Comparison of ENCODE assay signal across 10 cellular contexts in the genomic region with DNA sequence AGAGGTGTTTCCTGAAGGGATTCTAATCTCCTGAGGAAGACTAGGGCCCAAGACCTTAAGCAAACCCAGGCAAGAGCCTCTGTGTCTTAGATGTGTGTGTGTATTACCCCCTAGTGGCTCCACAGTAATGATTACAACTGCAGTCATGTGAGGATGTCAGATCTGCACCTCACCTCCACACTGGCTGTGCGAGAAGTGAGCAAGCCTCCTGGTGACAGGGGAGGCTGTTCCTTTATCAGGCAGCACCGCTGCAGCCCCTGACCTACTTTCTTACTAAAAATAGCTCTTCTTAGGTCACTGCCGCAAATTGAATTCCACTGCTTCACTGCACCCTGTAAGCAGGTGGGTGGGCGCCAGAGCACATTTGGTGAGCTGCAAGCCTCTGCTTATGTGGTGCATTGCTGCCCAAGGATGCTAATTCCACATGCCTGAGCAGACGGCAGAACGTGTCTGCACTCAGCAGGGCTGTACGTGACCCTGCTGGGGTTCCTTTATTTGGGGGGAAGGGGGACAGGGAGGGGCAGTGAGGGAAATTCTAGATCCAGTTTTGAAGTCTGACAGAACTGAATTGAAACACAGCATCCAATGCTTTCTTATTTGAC.
DNase-seq lines count a peak whose midpoint lies in the region; ATAC-seq and TF ChIP-seq lines count a peak whose summit lies in the region.
"Had no signal": no experiment of that assay in that cellular context is flagged by ENCODE, and none has a peak within 500 bp of the region (broad histone marks: within the 10 kb centered on the region; RNA-seq: fewer than 3 reads in every experiment).

No MANE protein-coding gene starts in this region.

- no peaks in the 10 kb centered on the region for H3K9me2 ChIP-seq in DOHH2 (replicated peaks; ENCODE audit: control insufficient read depth, low read length)

- H3K4me1 ChIP-seq in DOHH2 (ENCODE audit: control insufficient read depth, low read length) = no peaks in the 10 kb centered on the region
- no peaks in the 10 kb centered on the region for H3K4me1 ChIP-seq in CD4-positive, alpha-beta memory T cell (ENCODE audit: insufficient read depth, low read length)
- H3K4me1 ChIP-seq: uterus had no signal

- H3K36me3 ChIP-seq in DOHH2 (ENCODE audit: control insufficient read depth, low read length) (no peaks in the 10 kb centered on the region), H7 (replicated peaks; ENCODE audit: control insufficient read depth, insufficient read depth, low read length) (no peaks in the 10 kb centered on the region)
- no peaks in the 10 kb centered on the region for H3K36me3 ChIP-seq in CD4-positive, alpha-beta memory T cell (ENCODE audit: insufficient read depth, low read length)
- H3K36me3 ChIP-seq: uterus had no signal

- H3K27ac Mint-ChIP-seq in nephron progenitor cell = no peak overlapping the region
- no peak overlapping the region for H3K27ac Mint-ChIP-seq in activated CD8-positive, alpha-beta T cell treated with anti-CD3 and anti-CD28 coated beads, Interleukin-2, amount 10 ng/mL, durations not matched to agents 7 days and 5 days
- H3K27ac Mint-ChIP-seq in CD4-positive, alpha-beta memory T cell = peak overlapping the region in 2 of 7 donors; percentile 13 to 26

- intact Hi-C loops in CD4-positive, alpha-beta memory T cell (cut with micrococcal nuclease) = no loop called here

- TF ChIP-seq POLR2A in NB4 (IDR thresholded peaks at IDR 0.05; ENCODE audit: extremely low read depth, insufficient read length) = no peak

- DNase-seq in NB4 (ENCODE audit: low read depth) (peak; percentile 8), dermis blood vessel endothelial cell (peak; percentile 33), nephron progenitor cell (peak; percentile 3), H7 (no peak)
- DNase-seq in activated CD8-positive, alpha-beta T cell treated with anti-CD3 and anti-CD28 coated beads, Interleukin-2, amount 10 ng/mL, durations not matched to agents 7 days and 5 days = no peak
- no peak for DNase-seq in CD4-positive, alpha-beta memory T cell
- DNase-seq: NCI-H1048, uterus had no signal

- no peaks in the 10 kb centered on the region for H3K4me1 Mint-ChIP-seq in nephron progenitor cell
- H3K4me1 Mint-ChIP-seq in activated CD8-positive, alpha-beta T cell treated with anti-CD3 and anti-CD28 coated beads, Interleukin-2, amount 10 ng/mL, durations not matched to agents 7 days and 5 days (ENCODE audit: low read depth) = no peaks in the 10 kb centered on the region
- H3K4me1 Mint-ChIP-seq in CD4-positive, alpha-beta memory T cell = no peaks in the 10 kb centered on the region

- no peak overlapping the region for H3K4me2 ChIP-seq in DOHH2 (ENCODE audit: low read length)

- ATAC-seq in GM21786 (IDR thresholded peaks at IDR 0.05; ENCODE audit: unreplicated experiment) = no peak
- no peak for ATAC-seq in activated CD8-positive, alpha-beta T cell treated with anti-CD3 and anti-CD28 coated beads, Interleukin-2, amount 10 ng/mL, durations not matched to agents 7 days and 5 days

- H3K27me3 ChIP-seq in DOHH2 (ENCODE audit: control insufficient read depth, low read length) (no peaks in the 10 kb centered on the region), H7 (ENCODE audit: control insufficient read depth, insufficient read depth, low read length) (no peaks in the 10 kb centered on the region)
- no peaks in the 10 kb centered on the region for H3K27me3 ChIP-seq in CD4-positive, alpha-beta memory T cell (ENCODE audit: insufficient read depth, low read length)
- H3K27me3 ChIP-seq: uterus had no signal

- H3K4me3 ChIP-seq in DOHH2 (ENCODE audit: low read length) (no peak overlapping the region), NB4 (ENCODE audit: low read depth, low read length) (no peak overlapping the region), H7 (ENCODE audit: insufficient read depth, low read depth, low read length) (no peak overlapping the region)
- H3K4me3 ChIP-seq in CD4-positive, alpha-beta memory T cell (ENCODE audit: low read length in 2 of 2) = no peak overlapping the region
- H3K4me3 ChIP-seq: uterus had no signal

- no peaks in the 10 kb centered on the region for H4K20me1 ChIP-seq in DOHH2 (ENCODE audit: control insufficient read depth, insufficient read depth, low read depth, low read length)

- POLR2A ChIA-PET in activated CD8-positive, alpha-beta T cell treated with anti-CD3 and anti-CD28 coated beads, Interleukin-2, amount 10 ng/mL, durations not matched to agents 7 days and 5 days (lab: Charles Lee) = no interaction called here
- POLR2A ChIA-PET in CD4-positive, alpha-beta memory T cell (lab: Charles Lee; ENCODE audit: partially characterized antibody) = no interaction called here

- peaks cover 6% of the 10 kb centered on the region for H3K27me3 Mint-ChIP-seq in nephron progenitor cell (ENCODE audit: low read depth, poor library complexity)
- H3K27me3 Mint-ChIP-seq in activated CD8-positive, alpha-beta T cell treated with anti-CD3 and anti-CD28 coated beads, Interleukin-2, amount 10 ng/mL, durations not matched to agents 7 days and 5 days (ENCODE audit: low read depth) = no peaks in the 10 kb centered on the region
- H3K27me3 Mint-ChIP-seq in CD4-positive, alpha-beta memory T cell = no peaks in the 10 kb centered on the region

- H3K9me3 ChIP-seq in DOHH2 (ENCODE audit: control insufficient read depth, insufficient read depth, low read length) = no peaks in the 10 kb centered on the region
- no peaks in the 10 kb centered on the region for H3K9me3 ChIP-seq in CD4-positive, alpha-beta memory T cell (ENCODE audit: control insufficient read depth in 1 of 2, low read length in 2 of 2)
- H3K9me3 ChIP-seq: uterus had no signal

- CTCF ChIA-PET in activated CD8-positive, alpha-beta T cell treated with anti-CD3 and anti-CD28 coated beads, Interleukin-2, amount 10 ng/mL, durations not matched to agents 7 days and 5 days (lab: Charles Lee) = no interaction called here
- CTCF ChIA-PET in CD4-positive, alpha-beta memory T cell (lab: Charles Lee; ENCODE audit: partially characterized antibody) = interaction anchor here (3.2 kb wide), 1 partner anchor 18 kb away, joined by 17 read pairs; no protein-coding TSS in a partner anchor

- H3K4me3 Mint-ChIP-seq in nephron progenitor cell = no peak overlapping the region
- no peak overlapping the region for H3K4me3 Mint-ChIP-seq in activated CD8-positive, alpha-beta T cell treated with anti-CD3 and anti-CD28 coated beads, Interleukin-2, amount 10 ng/mL, durations not matched to agents 7 days and 5 days
- H3K4me3 Mint-ChIP-seq in CD4-positive, alpha-beta memory T cell = no peak overlapping the region

- H3F3A ChIP-seq in DOHH2 (ENCODE audit: control insufficient read depth, insufficient read depth) = no peaks in the 10 kb centered on the region

- peak; percentile 28 for TF ChIP-seq CTCF in DOHH2 (IDR thresholded peaks at IDR 0.05; ENCODE audit: low read depth, low read length, poor library complexity, severe bottlenecking)
- TF ChIP-seq CTCF in NB4 (IDR thresholded peaks at IDR 0.05; ENCODE audit: low read depth, low read length) = no peak
- no peak for TF ChIP-seq CTCF in nephron progenitor cell (IDR thresholded peaks at IDR 0.05)

- H3K79me2 ChIP-seq in DOHH2 (ENCODE audit: control insufficient read depth, low read length) = no peaks in the 10 kb centered on the region

- no peaks in the 10 kb centered on the region for H3K36me3 Mint-ChIP-seq in nephron progenitor cell (ENCODE audit: low read depth)
- H3K36me3 Mint-ChIP-seq in activated CD8-positive, alpha-beta T cell treated with anti-CD3 and anti-CD28 coated beads, Interleukin-2, amount 10 ng/mL, durations not matched to agents 7 days and 5 days (ENCODE audit: low read depth) = peaks cover 2% of the 10 kb centered on the region
- H3K36me3 Mint-ChIP-seq in CD4-positive, alpha-beta memory T cell = peaks cover 39 to 61% of the 10 kb centered on the region in 2 donors

- no peaks in the 10 kb centered on the region for H3K9me3 Mint-ChIP-seq in nephron progenitor cell
- no peaks in the 10 kb centered on the region for H3K9me3 Mint-ChIP-seq in activated CD8-positive, alpha-beta T cell treated with anti-CD3 and anti-CD28 coated beads, Interleukin-2, amount 10 ng/mL, durations not matched to agents 7 days and 5 days (ENCODE audit: insufficient read depth)
- no peaks in the 10 kb centered on the region for H3K9me3 Mint-ChIP-seq in CD4-positive, alpha-beta memory T cell

- H3K27ac ChIP-seq in DOHH2 (ENCODE audit: low read depth, low read length) = no peak overlapping the region
- H3K27ac ChIP-seq in CD4-positive, alpha-beta memory T cell (ENCODE audit: low read depth, low read length) = no peak overlapping the region
- H3K27ac ChIP-seq: uterus had no signal

Comparison
In these comparisons a context has a peak if more than half of its experiments do, and no peak if none do; other contexts are left out.
1. DNase-seq: peak in NB4 (single experiment), dermis blood vessel endothelial cell (single experiment) and nephron progenitor cell (single experiment); none in H7 (single experiment), activated CD8-positive, alpha-beta T cell treated with anti-CD3 and anti-CD28 coated beads, Interleukin-2, amount 10 ng/mL, durations not matched to agents 7 days and 5 days (single experiment) and CD4-positive, alpha-beta memory T cell (0 of 5).